ENCODE assay signal across 8 cellular contexts in the genomic region with DNA sequence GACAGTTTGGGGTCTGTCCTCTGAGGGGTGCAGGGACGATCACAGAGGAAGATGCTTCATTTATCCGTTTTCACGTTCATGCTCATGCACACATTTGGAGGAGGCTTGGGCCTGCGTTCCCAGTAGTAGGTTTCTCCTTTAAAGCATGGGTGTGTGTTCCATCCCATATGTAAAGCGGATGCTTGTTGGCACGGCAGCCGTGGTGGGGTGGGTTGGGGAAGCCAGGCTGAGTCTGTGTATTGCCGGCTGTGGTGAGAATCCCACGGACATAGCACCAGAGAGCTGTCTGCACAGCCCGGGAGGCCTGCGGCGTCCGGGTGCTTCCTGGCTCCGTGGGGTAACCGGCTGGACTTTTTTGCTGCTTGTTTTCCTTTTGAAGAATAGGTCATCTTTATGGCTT. TPM values are rescaled to one million over a fixed set of nuclear protein-coding genes. Genes with fewer than 3 reads are reported as not detected.
DNase-seq lines count a peak whose midpoint lies in the region; ATAC-seq and TF ChIP-seq lines count a peak whose summit lies in the region.

No MANE protein-coding gene starts in this region.

- H3K79me2 ChIP-seq in GM23338 (replicated peaks; ENCODE audit: insufficient read depth) (no peaks in the 10 kb centered on the region), hepatocyte (no peaks in the 10 kb centered on the region)

- peaks cover 25% of the 10 kb centered on the region for H3K4me1 Mint-ChIP-seq in GM23338
- peaks cover 4% of the 10 kb centered on the region for H3K4me1 Mint-ChIP-seq in activated naive CD8-positive, alpha-beta T cell treated with anti-CD3 and anti-CD28 coated beads, Interleukin-2, amount 10 ng/mL, durations not matched to agents 7 days and 5 days

- H2AFZ ChIP-seq in GM23338 (peak overlapping the region; percentile 96; the same call in 1 of the 2 replicates), hepatocyte (peak overlapping the region; percentile 40)

- H3K9me3 ChIP-seq in hepatocyte (ENCODE audit: low read depth) (no peaks in the 10 kb centered on the region), skeletal muscle tissue (ENCODE audit: control insufficient read depth in 3 of 3, low read length in 3 of 3) (no peaks in the 10 kb centered on the region)

- H3K4me3 Mint-ChIP-seq in GM23338, result peak overlapping the region; percentile 61
- peak overlapping the region; percentile 77 for H3K4me3 Mint-ChIP-seq in activated naive CD8-positive, alpha-beta T cell treated with anti-CD3 and anti-CD28 coated beads, Interleukin-2, amount 10 ng/mL, durations not matched to agents 7 days and 5 days

- peaks cover 12% of the 10 kb centered on the region for H3K27me3 Mint-ChIP-seq in GM23338 (ENCODE audit: insufficient read depth, low read depth, poor library complexity)
- peaks cover 6% of the 10 kb centered on the region for H3K27me3 Mint-ChIP-seq in activated naive CD8-positive, alpha-beta T cell treated with anti-CD3 and anti-CD28 coated beads, Interleukin-2, amount 10 ng/mL, durations not matched to agents 7 days and 5 days

- H3K36me3 Mint-ChIP-seq in GM23338 (ENCODE audit: low read depth), result peaks cover 3% of the 10 kb centered on the region; the same call in 1 of the 3 replicates
- H3K36me3 Mint-ChIP-seq in activated naive CD8-positive, alpha-beta T cell treated with anti-CD3 and anti-CD28 coated beads, Interleukin-2, amount 10 ng/mL, durations not matched to agents 7 days and 5 days, result no peaks in the 10 kb centered on the region

- POLR2A ChIA-PET in activated naive CD8-positive, alpha-beta T cell treated with anti-CD3 and anti-CD28 coated beads, Interleukin-2, amount 10 ng/mL, durations not matched to agents 7 days and 5 days (lab: Charles Lee), result no interaction called here

- H4K20me1 ChIP-seq in GM23338 (replicated peaks; ENCODE audit: insufficient read depth) (no peaks in the 10 kb centered on the region), hepatocyte (ENCODE audit: insufficient read depth, poor library complexity, severe bottlenecking) (no peaks in the 10 kb centered on the region)

- DNase-seq in GM23338 (ENCODE audit: low spot score) (no peak), hepatocyte (ENCODE audit: low spot score) (no peak), epidermal melanocyte (ENCODE audit: insufficient read length, low spot score) (no peak), NCI-H446 (lab: John Stamatoyannopoulos, UW) (no peak), AML-193 (lab: John Stamatoyannopoulos, UW) (no peak)
- DNase-seq in activated naive CD8-positive, alpha-beta T cell treated with anti-CD3 and anti-CD28 coated beads, Interleukin-2, amount 10 ng/mL, durations not matched to agents 7 days and 5 days, result no peak

- H3K27me3 ChIP-seq in GM23338 (ENCODE audit: insufficient read depth), result no peaks in the 10 kb centered on the region
- H3K27me3 ChIP-seq in hepatocyte, result no peaks in the 10 kb centered on the region
- peaks cover 0 to 3% (median 0%) of the 10 kb centered on the region in 3 donors for H3K27me3 ChIP-seq in skeletal muscle tissue (ENCODE audit: control insufficient read depth in 3 of 3, insufficient read depth in 3 of 3, low read length in 3 of 3)

- H3K9ac ChIP-seq in skeletal muscle tissue (ENCODE audit: low read depth in 1 of 3, low read length in 3 of 3), result peak overlapping the region; percentile 58 to 85 (median 80)

- H3K36me3 ChIP-seq in GM23338 (ENCODE audit: insufficient read depth), result no peaks in the 10 kb centered on the region
- H3K36me3 ChIP-seq in hepatocyte (replicated peaks; ENCODE audit: insufficient read depth, low read depth), result no peaks in the 10 kb centered on the region
- no peaks in the 10 kb centered on the region for H3K36me3 ChIP-seq in skeletal muscle tissue (ENCODE audit: control insufficient read depth in 3 of 3, insufficient read depth in 3 of 3, low read length in 3 of 3)

- H3K9me2 ChIP-seq in GM23338 (ENCODE audit: insufficient read depth) (no peaks in the 10 kb centered on the region), hepatocyte (replicated peaks; ENCODE audit: insufficient read depth) (no peaks in the 10 kb centered on the region)

- no peak overlapping the region for H3K27ac ChIP-seq in GM23338 (ENCODE audit: low read depth)
- peak overlapping the region; percentile 50 for H3K27ac ChIP-seq in hepatocyte
- H3K27ac ChIP-seq in skeletal muscle tissue (ENCODE audit: low read depth, low read length), result peak overlapping the region; percentile 44

- WGBS in hepatocyte (ENCODE audit: low lambda C conversion rate, missing lambda C conversion rate), result 68% methylated on average over 15 of the region's 15 CpGs

- H3K4me2 ChIP-seq in GM23338 (peak overlapping the region; percentile 73), hepatocyte (peak overlapping the region; percentile 83)

- peak overlapping the region; percentile 34 for H3K4me3 ChIP-seq in GM23338
- peak overlapping the region; percentile 6 for H3K4me3 ChIP-seq in hepatocyte
- peak overlapping the region; percentile 82 to 87 (median 83) for H3K4me3 ChIP-seq in skeletal muscle tissue (ENCODE audit: low read length in 3 of 3)

- no peak; the same call in 1 of the 3 replicates for ATAC-seq in GM23338
- ATAC-seq in activated naive CD8-positive, alpha-beta T cell treated with anti-CD3 and anti-CD28 coated beads, Interleukin-2, amount 10 ng/mL, durations not matched to agents 7 days and 5 days (ENCODE audit: low read depth), result no peak
- no peak for ATAC-seq in HG03135 (IDR thresholded peaks at IDR 0.05; ENCODE audit: unreplicated experiment)

- no peak for TF ChIP-seq CTCF in GM23338 (conservative IDR thresholded peaks at IDR 0.05; ENCODE audit: low read depth in 2 of 2)
- no peak for TF ChIP-seq CTCF in hepatocyte (IDR thresholded peaks at IDR 0.05; ENCODE audit: poor library complexity)

- H3F3A ChIP-seq in GM23338 (replicated peaks; ENCODE audit: low read depth), result peaks cover 4% of the 10 kb centered on the region; the same call in 1 of the 2 replicates

- peaks cover 11% of the 10 kb centered on the region for H3K4me1 ChIP-seq in GM23338 (ENCODE audit: insufficient read depth)
- H3K4me1 ChIP-seq in hepatocyte (ENCODE audit: insufficient read depth), result peaks cover 8% of the 10 kb centered on the region
- peaks cover 25 to 39% (median 31%) of the 10 kb centered on the region in 3 donors for H3K4me1 ChIP-seq in skeletal muscle tissue (ENCODE audit: control insufficient read depth in 3 of 3, insufficient read depth in 3 of 3, low read length in 3 of 3)

- H3K27ac Mint-ChIP-seq in GM23338, result peak overlapping the region; percentile 26; the same call in 1 of the 2 replicates
- no peak overlapping the region for H3K27ac Mint-ChIP-seq in activated naive CD8-positive, alpha-beta T cell treated with anti-CD3 and anti-CD28 coated beads, Interleukin-2, amount 10 ng/mL, durations not matched to agents 7 days and 5 days

- H3K9me3 Mint-ChIP-seq in GM23338, result no peaks in the 10 kb centered on the region; the same call in 2 of the 3 replicates
- H3K9me3 Mint-ChIP-seq in activated naive CD8-positive, alpha-beta T cell treated with anti-CD3 and anti-CD28 coated beads, Interleukin-2, amount 10 ng/mL, durations not matched to agents 7 days and 5 days, result no peaks in the 10 kb centered on the region

TF ChIP-seq in GM23338, 12 proteins besides CTCF, POLR2A, EP300 and RAD21:
- TF ChIP-seq ZNF331 (CRISPR knock-in tag; IDR thresholded peaks at IDR 0.05; ENCODE audit: low read depth), result no peak
- TF ChIP-seq, protein P1, sequence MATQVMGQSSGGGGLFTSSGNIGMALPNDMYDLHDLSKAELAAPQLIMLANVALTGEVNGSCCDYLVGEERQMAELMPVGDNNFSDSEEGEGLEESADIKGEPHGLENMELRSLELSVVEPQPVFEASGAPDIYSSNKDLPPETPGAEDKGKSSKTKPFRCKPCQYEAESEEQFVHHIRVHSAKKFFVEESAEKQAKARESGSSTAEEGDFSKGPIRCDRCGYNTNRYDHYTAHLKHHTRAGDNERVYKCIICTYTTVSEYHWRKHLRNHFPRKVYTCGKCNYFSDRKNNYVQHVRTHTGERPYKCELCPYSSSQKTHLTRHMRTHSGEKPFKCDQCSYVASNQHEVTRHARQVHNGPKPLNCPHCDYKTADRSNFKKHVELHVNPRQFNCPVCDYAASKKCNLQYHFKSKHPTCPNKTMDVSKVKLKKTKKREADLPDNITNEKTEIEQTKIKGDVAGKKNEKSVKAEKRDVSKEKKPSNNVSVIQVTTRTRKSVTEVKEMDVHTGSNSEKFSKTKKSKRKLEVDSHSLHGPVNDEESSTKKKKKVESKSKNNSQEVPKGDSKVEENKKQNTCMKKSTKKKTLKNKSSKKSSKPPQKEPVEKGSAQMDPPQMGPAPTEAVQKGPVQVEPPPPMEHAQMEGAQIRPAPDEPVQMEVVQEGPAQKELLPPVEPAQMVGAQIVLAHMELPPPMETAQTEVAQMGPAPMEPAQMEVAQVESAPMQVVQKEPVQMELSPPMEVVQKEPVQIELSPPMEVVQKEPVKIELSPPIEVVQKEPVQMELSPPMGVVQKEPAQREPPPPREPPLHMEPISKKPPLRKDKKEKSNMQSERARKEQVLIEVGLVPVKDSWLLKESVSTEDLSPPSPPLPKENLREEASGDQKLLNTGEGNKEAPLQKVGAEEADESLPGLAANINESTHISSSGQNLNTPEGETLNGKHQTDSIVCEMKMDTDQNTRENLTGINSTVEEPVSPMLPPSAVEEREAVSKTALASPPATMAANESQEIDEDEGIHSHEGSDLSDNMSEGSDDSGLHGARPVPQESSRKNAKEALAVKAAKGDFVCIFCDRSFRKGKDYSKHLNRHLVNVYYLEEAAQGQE (IDR thresholded peaks at IDR 0.05; ENCODE audit: unreplicated experiment), result no peak
- TF ChIP-seq EZH2 (IDR thresholded peaks at IDR 0.05; ENCODE audit: low read depth, unreplicated experiment), result no peak
- TF ChIP-seq NANOG (IDR thresholded peaks at IDR 0.05; ENCODE audit: borderline replicate concordance), result no peak
- TF ChIP-seq JUNB (IDR thresholded peaks at IDR 0.05; ENCODE audit: unreplicated experiment), result no peak
- TF ChIP-seq EZH2phosphoT487 (IDR thresholded peaks at IDR 0.05; ENCODE audit: unreplicated experiment), result no peak

RNA-seq across cellular contexts. Expression of gene JAKMIP3, which starts 0.4 kb away (rescaled TPM):
- total RNA-seq in GM23338 (2014; rRNA removed; shearing (Covaris generic)), result 0.47 and 1.2 TPM in 2 replicates
- polyA plus RNA-seq in GM23338 (2016; fragmentation: Nextera tagmentation; extraction: Ambion mirVana), result 0.70 and 0.87 TPM in 2 replicates
- under 1 TPM; 0.17 to 0.28 TPM for total RNA-seq in activated naive CD8-positive, alpha-beta T cell treated with anti-CD3 and anti-CD28 coated beads, Interleukin-2, amount 10 ng/mL, durations not matched to agents 7 days and 5 days
- total RNA-seq in hepatocyte, result 0.10 and 0.32 TPM in 2 replicates
- 0.02 and 0.56 TPM in 2 replicates for polyA plus RNA-seq in hepatocyte
- under 0.01 TPM for total RNA-seq in skeletal muscle tissue

Comparison
In these comparisons a context has a peak if more than half of its experiments do, and no peak if none do; other contexts are left out.
1. H3K4me3 ChIP-seq: peak in every context shown above with its lines; median percentile 83 in skeletal muscle tissue; 34 in GM23338; 6 in hepatocyte.